In the genomic region with DNA sequence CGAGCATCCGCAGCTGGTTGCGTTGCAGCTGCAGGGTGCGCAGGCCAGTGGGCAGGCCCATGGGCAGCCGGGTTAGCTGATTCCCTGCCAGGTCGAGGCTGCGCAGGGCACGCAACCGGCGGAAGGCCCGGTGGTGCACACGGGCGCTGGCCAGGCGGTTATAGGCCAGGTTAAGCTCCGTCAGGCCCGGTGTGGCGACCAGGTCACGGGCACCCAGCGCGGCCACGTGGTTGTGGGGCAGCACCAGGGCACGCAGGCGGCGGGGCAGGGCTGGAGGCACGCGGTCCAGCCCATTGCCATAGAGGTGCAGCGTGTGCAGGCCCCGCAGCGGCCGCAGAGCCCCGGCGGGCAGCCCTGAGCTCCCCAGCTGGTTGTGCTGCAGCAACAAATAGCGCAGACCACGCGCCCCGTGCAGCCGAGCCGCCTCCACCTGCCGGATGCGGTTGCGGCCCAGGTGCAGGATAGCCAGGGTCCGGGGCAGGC, we compare ENCODE assay signal across 3 cellular contexts.
TF ChIP-seq lines count a peak whose summit lies in the region.

No MANE protein-coding gene starts in this region.

TF ChIP-seq in SK-N-SH, 30 proteins besides CTCF, POLR2A, EP300 and RAD21:
- TF ChIP-seq POLR2AphosphoS5 (IDR thresholded peaks at IDR 0.05; ENCODE audit: low read depth, low read length) (no peak), TAF1 (IDR thresholded peaks at IDR 0.05; ENCODE audit: borderline replicate concordance, low read depth, low read length) (no peak), JUND (IDR thresholded peaks at IDR 0.05) (no peak), RXRA (IDR thresholded peaks at IDR 0.05; ENCODE audit: borderline replicate concordance, low read depth) (no peak), MXI1 (IDR thresholded peaks at IDR 0.05; ENCODE audit: low read depth, low read length) (no peak)

TF ChIP-seq in SK-N-SH treated with all-trans-retinoic acid at 6 μM for 48 hours, 23 proteins besides CTCF, POLR2A, EP300 and RAD21:
- TF ChIP-seq ZFP3 (CRISPR knock-in tag; IDR thresholded peaks at IDR 0.05): no peak
- TF ChIP-seq BACH2 (CRISPR knock-in tag; IDR thresholded peaks at IDR 0.05; ENCODE audit: borderline replicate concordance): no peak
- no peak for TF ChIP-seq TCF4 (CRISPR knock-in tag; IDR thresholded peaks at IDR 0.05; ENCODE audit: borderline replicate concordance)
- TF ChIP-seq ARNTL (CRISPR knock-in tag; IDR thresholded peaks at IDR 0.05; ENCODE audit: borderline replicate concordance, low read depth): no peak
- no peak for TF ChIP-seq ZC3H10 (CRISPR knock-in tag; IDR thresholded peaks at IDR 0.05)
- TF ChIP-seq, protein P1, sequence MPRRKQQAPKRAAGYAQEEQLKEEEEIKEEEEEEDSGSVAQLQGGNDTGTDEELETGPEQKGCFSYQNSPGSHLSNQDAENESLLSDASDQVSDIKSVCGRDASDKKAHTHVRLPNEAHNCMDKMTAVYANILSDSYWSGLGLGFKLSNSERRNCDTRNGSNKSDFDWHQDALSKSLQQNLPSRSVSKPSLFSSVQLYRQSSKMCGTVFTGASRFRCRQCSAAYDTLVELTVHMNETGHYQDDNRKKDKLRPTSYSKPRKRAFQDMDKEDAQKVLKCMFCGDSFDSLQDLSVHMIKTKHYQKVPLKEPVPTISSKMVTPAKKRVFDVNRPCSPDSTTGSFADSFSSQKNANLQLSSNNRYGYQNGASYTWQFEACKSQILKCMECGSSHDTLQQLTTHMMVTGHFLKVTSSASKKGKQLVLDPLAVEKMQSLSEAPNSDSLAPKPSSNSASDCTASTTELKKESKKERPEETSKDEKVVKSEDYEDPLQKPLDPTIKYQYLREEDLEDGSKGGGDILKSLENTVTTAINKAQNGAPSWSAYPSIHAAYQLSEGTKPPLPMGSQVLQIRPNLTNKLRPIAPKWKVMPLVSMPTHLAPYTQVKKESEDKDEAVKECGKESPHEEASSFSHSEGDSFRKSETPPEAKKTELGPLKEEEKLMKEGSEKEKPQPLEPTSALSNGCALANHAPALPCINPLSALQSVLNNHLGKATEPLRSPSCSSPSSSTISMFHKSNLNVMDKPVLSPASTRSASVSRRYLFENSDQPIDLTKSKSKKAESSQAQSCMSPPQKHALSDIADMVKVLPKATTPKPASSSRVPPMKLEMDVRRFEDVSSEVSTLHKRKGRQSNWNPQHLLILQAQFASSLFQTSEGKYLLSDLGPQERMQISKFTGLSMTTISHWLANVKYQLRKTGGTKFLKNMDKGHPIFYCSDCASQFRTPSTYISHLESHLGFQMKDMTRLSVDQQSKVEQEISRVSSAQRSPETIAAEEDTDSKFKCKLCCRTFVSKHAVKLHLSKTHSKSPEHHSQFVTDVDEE (CRISPR knock-in tag; IDR thresholded peaks at IDR 0.05): no peak
- no peak for TF ChIP-seq TOX (CRISPR knock-in tag; IDR thresholded peaks at IDR 0.05; ENCODE audit: borderline replicate concordance)
- TF ChIP-seq RARB (CRISPR knock-in tag; IDR thresholded peaks at IDR 0.05): no peak
- no peak for TF ChIP-seq GLIS3 (CRISPR knock-in tag; IDR thresholded peaks at IDR 0.05)
- no peak for TF ChIP-seq ZNF8 (CRISPR knock-in tag; IDR thresholded peaks at IDR 0.05)
- TF ChIP-seq, protein P2, sequence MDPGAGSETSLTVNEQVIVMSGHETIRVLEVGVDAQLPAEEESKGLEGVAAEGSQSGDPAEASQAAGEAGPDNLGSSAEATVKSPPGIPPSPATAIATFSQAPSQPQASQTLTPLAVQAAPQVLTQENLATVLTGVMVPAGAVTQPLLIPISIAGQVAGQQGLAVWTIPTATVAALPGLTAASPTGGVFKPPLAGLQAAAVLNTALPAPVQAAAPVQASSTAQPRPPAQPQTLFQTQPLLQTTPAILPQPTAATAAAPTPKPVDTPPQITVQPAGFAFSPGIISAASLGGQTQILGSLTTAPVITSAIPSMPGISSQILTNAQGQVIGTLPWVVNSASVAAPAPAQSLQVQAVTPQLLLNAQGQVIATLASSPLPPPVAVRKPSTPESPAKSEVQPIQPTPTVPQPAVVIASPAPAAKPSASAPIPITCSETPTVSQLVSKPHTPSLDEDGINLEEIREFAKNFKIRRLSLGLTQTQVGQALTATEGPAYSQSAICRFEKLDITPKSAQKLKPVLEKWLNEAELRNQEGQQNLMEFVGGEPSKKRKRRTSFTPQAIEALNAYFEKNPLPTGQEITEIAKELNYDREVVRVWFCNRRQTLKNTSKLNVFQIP (CRISPR knock-in tag; IDR thresholded peaks at IDR 0.05; ENCODE audit: borderline replicate concordance, low read depth): no peak
- TF ChIP-seq, protein P3, sequence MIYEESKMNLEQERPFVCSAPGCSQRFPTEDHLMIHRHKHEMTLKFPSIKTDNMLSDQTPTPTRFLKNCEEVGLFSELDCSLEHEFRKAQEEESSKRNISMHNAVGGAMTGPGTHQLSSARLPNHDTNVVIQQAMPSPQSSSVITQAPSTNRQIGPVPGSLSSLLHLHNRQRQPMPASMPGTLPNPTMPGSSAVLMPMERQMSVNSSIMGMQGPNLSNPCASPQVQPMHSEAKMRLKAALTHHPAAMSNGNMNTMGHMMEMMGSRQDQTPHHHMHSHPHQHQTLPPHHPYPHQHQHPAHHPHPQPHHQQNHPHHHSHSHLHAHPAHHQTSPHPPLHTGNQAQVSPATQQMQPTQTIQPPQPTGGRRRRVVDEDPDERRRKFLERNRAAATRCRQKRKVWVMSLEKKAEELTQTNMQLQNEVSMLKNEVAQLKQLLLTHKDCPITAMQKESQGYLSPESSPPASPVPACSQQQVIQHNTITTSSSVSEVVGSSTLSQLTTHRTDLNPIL (CRISPR knock-in tag; IDR thresholded peaks at IDR 0.05; ENCODE audit: low read depth): no peak
- TF ChIP-seq SNAI2 (CRISPR knock-in tag; IDR thresholded peaks at IDR 0.05): no peak
- no peak for TF ChIP-seq PPARA (CRISPR knock-in tag; IDR thresholded peaks at IDR 0.05; ENCODE audit: borderline replicate concordance)
- TF ChIP-seq CSDC2 (CRISPR knock-in tag; IDR thresholded peaks at IDR 0.05): no peak
- no peak for TF ChIP-seq ZNF565 (CRISPR knock-in tag; conservative IDR thresholded peaks at IDR 0.05; ENCODE audit: low read depth)
- no peak for TF ChIP-seq OSR1 (CRISPR knock-in tag; IDR thresholded peaks at IDR 0.05)
- no peak for TF ChIP-seq ZFP30 (CRISPR knock-in tag; IDR thresholded peaks at IDR 0.05)

TF ChIP-seq in GM12878, 131 proteins besides CTCF, POLR2A, EP300 and RAD21:
- TF ChIP-seq CHD4 (IDR thresholded peaks at IDR 0.05): no peak
- TF ChIP-seq EED (IDR thresholded peaks at IDR 0.05; ENCODE audit: low read depth): no peak
- no peak for TF ChIP-seq PAX8 (IDR thresholded peaks at IDR 0.05)
- TF ChIP-seq FOXK2 (IDR thresholded peaks at IDR 0.05): no peak
- TF ChIP-seq PAX5 (IDR thresholded peaks at IDR 0.05; ENCODE audit: borderline replicate concordance, low read depth, low read length): no peak
- no peak for TF ChIP-seq STAT3 (IDR thresholded peaks at IDR 0.05; ENCODE audit: low read depth, low read length)
- TF ChIP-seq, protein P4, sequence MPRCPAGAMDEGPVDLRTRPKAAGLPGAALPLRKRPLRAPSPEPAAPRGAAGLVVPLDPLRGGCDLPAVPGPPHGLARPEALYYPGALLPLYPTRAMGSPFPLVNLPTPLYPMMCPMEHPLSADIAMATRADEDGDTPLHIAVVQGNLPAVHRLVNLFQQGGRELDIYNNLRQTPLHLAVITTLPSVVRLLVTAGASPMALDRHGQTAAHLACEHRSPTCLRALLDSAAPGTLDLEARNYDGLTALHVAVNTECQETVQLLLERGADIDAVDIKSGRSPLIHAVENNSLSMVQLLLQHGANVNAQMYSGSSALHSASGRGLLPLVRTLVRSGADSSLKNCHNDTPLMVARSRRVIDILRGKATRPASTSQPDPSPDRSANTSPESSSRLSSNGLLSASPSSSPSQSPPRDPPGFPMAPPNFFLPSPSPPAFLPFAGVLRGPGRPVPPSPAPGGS (IDR thresholded peaks at IDR 0.05; ENCODE audit: borderline replicate concordance, insufficient read depth, low read depth, low read length, poor library complexity, severe bottlenecking): no peak
